In the genomic region with DNA sequence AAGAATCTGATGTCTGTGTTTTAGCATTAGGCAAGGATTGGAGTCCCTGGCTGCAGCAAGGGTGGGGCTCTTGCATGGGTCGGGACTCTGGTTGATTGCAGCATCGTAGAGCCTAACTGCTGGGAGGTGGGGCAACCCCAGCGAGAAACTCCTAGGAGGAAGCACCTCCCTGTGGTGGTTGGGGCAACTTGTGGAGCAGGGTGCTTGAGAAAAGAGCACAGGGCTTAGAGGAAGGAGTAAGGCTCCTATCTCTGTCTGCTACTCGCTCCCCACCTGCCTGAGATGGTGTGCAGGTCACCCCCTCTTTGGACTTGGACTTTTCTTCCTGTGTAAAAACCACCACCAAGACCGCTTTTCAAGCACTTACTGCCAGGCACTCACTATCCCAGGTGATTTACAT, we compare ENCODE assay signal across 1 cellular context.
TF ChIP-seq lines count a peak whose summit lies in the region.

No MANE protein-coding gene starts in this region.

TF ChIP-seq in HEK293, 187 proteins besides CTCF, POLR2A, EP300 and RAD21 (continued from another document):
- TF ChIP-seq, protein P1, sequence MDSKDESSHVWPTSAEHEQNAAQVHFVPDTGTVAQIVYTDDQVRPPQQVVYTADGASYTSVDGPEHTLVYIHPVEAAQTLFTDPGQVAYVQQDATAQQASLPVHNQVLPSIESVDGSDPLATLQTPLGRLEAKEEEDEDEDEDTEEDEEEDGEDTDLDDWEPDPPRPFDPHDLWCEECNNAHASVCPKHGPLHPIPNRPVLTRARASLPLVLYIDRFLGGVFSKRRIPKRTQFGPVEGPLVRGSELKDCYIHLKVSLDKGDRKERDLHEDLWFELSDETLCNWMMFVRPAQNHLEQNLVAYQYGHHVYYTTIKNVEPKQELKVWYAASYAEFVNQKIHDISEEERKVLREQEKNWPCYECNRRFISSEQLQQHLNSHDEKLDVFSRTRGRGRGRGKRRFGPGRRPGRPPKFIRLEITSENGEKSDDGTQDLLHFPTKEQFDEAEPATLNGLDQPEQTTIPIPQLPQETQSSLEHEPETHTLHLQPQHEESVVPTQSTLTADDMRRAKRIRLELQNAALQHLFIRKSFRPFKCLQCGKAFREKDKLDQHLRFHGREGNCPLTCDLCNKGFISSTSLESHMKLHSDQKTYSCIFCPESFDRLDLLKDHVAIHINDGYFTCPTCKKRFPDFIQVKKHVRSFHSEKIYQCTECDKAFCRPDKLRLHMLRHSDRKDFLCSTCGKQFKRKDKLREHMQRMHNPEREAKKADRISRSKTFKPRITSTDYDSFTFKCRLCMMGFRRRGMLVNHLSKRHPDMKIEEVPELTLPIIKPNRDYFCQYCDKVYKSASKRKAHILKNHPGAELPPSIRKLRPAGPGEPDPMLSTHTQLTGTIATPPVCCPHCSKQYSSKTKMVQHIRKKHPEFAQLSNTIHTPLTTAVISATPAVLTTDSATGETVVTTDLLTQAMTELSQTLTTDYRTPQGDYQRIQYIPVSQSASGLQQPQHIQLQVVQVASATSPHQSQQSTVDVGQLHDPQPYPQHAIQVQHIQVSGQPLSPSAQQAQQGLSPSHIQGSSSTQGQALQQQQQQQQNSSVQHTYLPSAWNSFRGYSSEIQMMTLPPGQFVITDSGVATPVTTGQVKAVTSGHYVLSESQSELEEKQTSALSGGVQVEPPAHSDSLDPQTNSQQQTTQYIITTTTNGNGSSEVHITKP (tag by site-specific recombination; IDR thresholded peaks at IDR 0.05) = peak; percentile 78
- TF ChIP-seq ZNF488 (tag by site-specific recombination; IDR thresholded peaks at IDR 0.05) (no peak), ZNF549 (tag by site-specific recombination; IDR thresholded peaks at IDR 0.05) (no peak), ZNF530 (tag by site-specific recombination; IDR thresholded peaks at IDR 0.05; ENCODE audit: low read depth) (no peak), ZNF670 (tag by site-specific recombination; IDR thresholded peaks at IDR 0.05; ENCODE audit: low read depth) (no peak), ZNF140 (tag by site-specific recombination; IDR thresholded peaks at IDR 0.05) (no peak)
